ENCODE assay signal across 15 cellular contexts in genomic region chr17:40498281-40499084, GRCh38. TPM values are rescaled to one million over a fixed set of nuclear protein-coding genes. Genes with fewer than 3 reads are reported as not detected.
DNase-seq lines count a peak whose midpoint lies in the region; ATAC-seq, FAIRE-seq and TF ChIP-seq lines count a peak whose summit lies in the region.
"Had no signal": no experiment of that assay in that cellular context is flagged by ENCODE, and none has a peak within 500 bp of the region (broad histone marks: within the 10 kb centered on the region; RNA-seq: fewer than 3 reads in every experiment).

No MANE protein-coding gene starts in this region.

- no peaks in the 10 kb centered on the region for H3K9me3 ChIP-seq in left lung

- peak overlapping the region; percentile 68 for H3K27ac ChIP-seq in VCaP
- peak overlapping the region; percentile 33 to 39 for H3K27ac ChIP-seq in left lung
- peak overlapping the region; percentile 48 for H3K27ac ChIP-seq in urinary bladder (ENCODE audit: low read depth)
- H3K27ac ChIP-seq: HL-60 had no signal

- H3K36me3 ChIP-seq in left lung (no peaks in the 10 kb centered on the region), urinary bladder (ENCODE audit: insufficient read depth) (no peaks in the 10 kb centered on the region)

- peaks cover 15 to 21% of the 10 kb centered on the region in 2 donors for H3K4me1 ChIP-seq in left lung
- no peaks in the 10 kb centered on the region for H3K4me1 ChIP-seq in urinary bladder (ENCODE audit: insufficient read depth)

- DNase-seq in NCI-H2196 (lab: John Stamatoyannopoulos, UW; ENCODE audit: unreplicated experiment) (peak; percentile 4), NCI-H2196 treated with DMSO at 0.1 percent for 48 hours (lab: John Stamatoyannopoulos, UW; ENCODE audit: unreplicated experiment) (no peak), left lung (no peak), GM19239 (ENCODE audit: insufficient read length, low spot score) (no peak), HTR-8/SVneo (ENCODE audit: insufficient read length, low spot score) (no peak)
- DNase-seq: activated CD4-positive, CD25-positive, alpha-beta regulatory T cell treated with anti-CD3 and anti-CD28 coated beads, Interleukin-2, amount 50 U/mL, for 72 hours; activated naive CD4-positive, alpha-beta T cell treated with Interleukin-2 at 50 U/mL for 16 hours; naive thymus-derived CD4-positive, alpha-beta T cell; SIG-M5; stimulated activated CD4-positive, alpha-beta T cell treated with anti-CD3 and anti-CD28 coated beads, Interleukin-15, amount 100 ng/mL, for 24 hours had no signal

- H3K27me3 ChIP-seq in left lung, result peaks cover 0 to 14% of the 10 kb centered on the region in 2 donors

- 72% methylated on average over 9 of the region's 9 CpGs for WGBS in urinary bladder

- peak; percentile 61 for ATAC-seq in left lung
- no peak for ATAC-seq in GM21786 (IDR thresholded peaks at IDR 0.05; ENCODE audit: unreplicated experiment)
- ATAC-seq: naive thymus-derived CD4-positive, alpha-beta T cell; stimulated activated memory B cell treated with anti-CD40 and anti-IgM and Interleukin-4, amounts not matched to agents 10 μg/mL and 1 μg/mL and 100 μg/mL, for 72 hours had no signal

- intact Hi-C loops in left lung (cut with DNase I), result no loop called here

- TF ChIP-seq CTCF in VCaP (conservative IDR thresholded peaks at IDR 0.05) (no peak), left lung (IDR thresholded peaks at IDR 0.05) (no peak)

- FAIRE-seq in GM19239 (lab: Jason Lieb, UNC) (no peak), HTR-8/SVneo (lab: Jason Lieb, UNC) (no peak)

- H3K4me3 ChIP-seq in left lung (no peak overlapping the region), urinary bladder (ENCODE audit: low read depth, low read length) (no peak overlapping the region)

RNA-seq across cellular contexts. Expression of gene TNS4, which starts 2.9 kb away (rescaled TPM):
- total RNA-seq in left lung (1 to 10 TPM in 1 of 2 donors, under 1 TPM in 1; 0.23 to 1.6 TPM), urinary bladder (5.4 TPM)
- polyA plus RNA-seq in urinary bladder, result 5.0 TPM
- polyA plus RNA-seq: naive thymus-derived CD4-positive, alpha-beta T cell had no signal

RNA-seq across cellular contexts. Expression of gene IGFBP4, which starts 55.2 kb away (rescaled TPM):
- total RNA-seq in left lung (100 to 1,000 TPM; 333 to 407 TPM), urinary bladder (111 TPM)
- polyA plus RNA-seq in urinary bladder, result 488 TPM
